Comparison of ENCODE assay signal across 8 cellular contexts in genomic region chr22:30485362-30485988, GRCh38. TPM values are rescaled to one million over a fixed set of nuclear protein-coding genes. Genes with fewer than 3 reads are reported as not detected.
A peak's percentile ranks its signal among the peaks of the same experiment; 100 is the strongest.
DNase-seq lines count a peak whose midpoint lies in the region; ATAC-seq and TF ChIP-seq lines count a peak whose summit lies in the region.

No MANE protein-coding gene starts in this region.

- no peak overlapping the region for H4K8ac ChIP-seq in mesendoderm (ENCODE audit: low read depth, low read length)

- no peaks in the 10 kb centered on the region for H3K79me1 ChIP-seq in mesendoderm (ENCODE audit: low read length)

- no peaks in the 10 kb centered on the region for H3K36me3 Mint-ChIP-seq in effector memory CD8-positive, alpha-beta T cell (ENCODE audit: insufficient read depth)

- no peaks in the 10 kb centered on the region for H3K4me1 ChIP-seq in mesendoderm (ENCODE audit: control insufficient read depth, low read depth, low read length)

- no peak overlapping the region for H2BK120ac ChIP-seq in mesendoderm (ENCODE audit: low read depth, low read length)

- no peak overlapping the region for H2BK5ac ChIP-seq in mesendoderm (ENCODE audit: low read length)

- H3K4ac ChIP-seq in mesendoderm (ENCODE audit: low read depth, low read length): no peak overlapping the region

- H3K18ac ChIP-seq in mesendoderm (ENCODE audit: low read length): no peak overlapping the region

- no peak overlapping the region for H2BK15ac ChIP-seq in mesendoderm (replicated peaks; ENCODE audit: low read depth)

- DNase-seq in A172 (ENCODE audit: low spot score) (peak; percentile 33), NCI-H345 treated with DMSO at 0.1 percent for 48 hours (lab: John Stamatoyannopoulos, UW; ENCODE audit: unreplicated experiment) (peak; percentile 0), mesendoderm (peak; percentile 61)
- DNase-seq in activated CD8-positive, alpha-beta memory T cell treated with anti-CD3 and anti-CD28 coated beads for 1 hour (ENCODE audit: extremely low read depth in 1 of 2, low read depth in 1 of 2): peak; percentile 46 to 64
- DNase-seq in effector memory CD8-positive, alpha-beta T cell: peak; percentile 75 to 80 (median 80)
- peak; percentile 47 to 57 for DNase-seq in stimulated activated CD8-positive, alpha-beta memory T cell treated with anti-CD3 and anti-CD28 coated beads, Interleukin-2, amount 100 ng/mL, for 1 hour (ENCODE audit: low read depth in 2 of 2)

- peak; percentile 100 for ATAC-seq in effector memory CD8-positive, alpha-beta T cell (replicated peaks)
- ATAC-seq in GM19035 (IDR thresholded peaks at IDR 0.05; ENCODE audit: unreplicated experiment): no peak

- no CpG with 5 or more reads among the region's 18 CpGs for WGBS in mesendoderm (ENCODE audit: extremely low coverage, insufficient coverage, low lambda C conversion rate)

- no peak overlapping the region for H4K5ac ChIP-seq in mesendoderm (ENCODE audit: low read length)

- no peak overlapping the region for H2AK5ac ChIP-seq in mesendoderm (ENCODE audit: low read length)

- H3K9ac ChIP-seq in mesendoderm (ENCODE audit: low read length): no peak overlapping the region

- no peaks in the 10 kb centered on the region for H3K79me2 ChIP-seq in mesendoderm (ENCODE audit: control insufficient read depth, insufficient read depth, low read length)

- H3K4me1 Mint-ChIP-seq in effector memory CD8-positive, alpha-beta T cell (ENCODE audit: low read depth in 2 of 2): peaks cover 0 to 5% of the 10 kb centered on the region in 2 donors

- H3K36me3 ChIP-seq in mesendoderm (ENCODE audit: control insufficient read depth, insufficient read depth, low read length): no peaks in the 10 kb centered on the region

- no peak overlapping the region for H3K27ac ChIP-seq in mesendoderm (ENCODE audit: low read depth, low read length)

- no peak overlapping the region for H3K27ac Mint-ChIP-seq in effector memory CD8-positive, alpha-beta T cell

- no peak overlapping the region for H3K4me3 Mint-ChIP-seq in effector memory CD8-positive, alpha-beta T cell

- H3K4me3 ChIP-seq in mesendoderm (ENCODE audit: low read length): no peak overlapping the region

- H3K9me3 Mint-ChIP-seq in effector memory CD8-positive, alpha-beta T cell: no peaks in the 10 kb centered on the region

- no peak overlapping the region for H3K4me2 ChIP-seq in mesendoderm (ENCODE audit: low read length)

- H3K27me3 ChIP-seq in mesendoderm (ENCODE audit: insufficient read depth, low read length, poor library complexity): no peaks in the 10 kb centered on the region

- peaks cover 33 to 45% of the 10 kb centered on the region in 2 donors for H3K27me3 Mint-ChIP-seq in effector memory CD8-positive, alpha-beta T cell

- TF ChIP-seq CTCF in GM12874 (IDR thresholded peaks at IDR 0.05; ENCODE audit: insufficient read depth, low read depth, low read length): peak; percentile 95

- no peak overlapping the region for H3K23ac ChIP-seq in mesendoderm (ENCODE audit: low read length)

- no peak overlapping the region for H3K56ac ChIP-seq in mesendoderm (ENCODE audit: low read length)

RNA-seq across cellular contexts. Expression of gene SEC14L3, which starts 13.7 kb away (rescaled TPM):
- not detected in 2 replicates for total RNA-seq in A172 (2014; rRNA removed; shearing (Covaris generic))
- polyA plus RNA-seq in mesendoderm (2013, experiment 1 of 2): not detected
- polyA plus RNA-seq in mesendoderm (2013, experiment 2 of 2): not detected

RNA-seq across cellular contexts. Expression of gene SEC14L4, which starts 20.0 kb away (rescaled TPM):
- total RNA-seq in A172 (2014; rRNA removed; shearing (Covaris generic)): not detected in 2 replicates
- polyA plus RNA-seq in mesendoderm (2013, experiment 1 of 2): 1.2 TPM
- 1.4 TPM for polyA plus RNA-seq in mesendoderm (2013, experiment 2 of 2)

RNA-seq across cellular contexts. Expression of gene MTFP1, which starts 59.9 kb away (rescaled TPM):
- total RNA-seq in A172 (2014; rRNA removed; shearing (Covaris generic)): 16.6 and 17.1 TPM in 2 replicates
- polyA plus RNA-seq in mesendoderm (2013, experiment 1 of 2): 24.5 TPM
- polyA plus RNA-seq in mesendoderm (2013, experiment 2 of 2): 24.6 TPM

Comparison
In these comparisons a context has a peak if more than half of its experiments do, and no peak if none do; other contexts are left out.
1. DNase-seq: peak in every context shown above with its lines; median percentile 80 in effector memory CD8-positive, alpha-beta T cell; 61 in mesendoderm; 55 in activated CD8-positive, alpha-beta memory T cell treated with anti-CD3 and anti-CD28 coated beads for 1 hour; 52 in stimulated activated CD8-positive, alpha-beta memory T cell treated with anti-CD3 and anti-CD28 coated beads, Interleukin-2, amount 100 ng/mL, for 1 hour; 33 in A172; 0 in NCI-H345 treated with DMSO at 0.1 percent for 48 hours.